7 cellular contexts compared by ENCODE assay signal in genomic region chr16:30367349-30368009, GRCh38. TPM values are rescaled to one million over a fixed set of nuclear protein-coding genes. Genes with fewer than 3 reads are reported as not detected.
DNase-seq lines count a peak whose midpoint lies in the region; FAIRE-seq and TF ChIP-seq lines count a peak whose summit lies in the region.
"Had no signal": no experiment of that assay in that cellular context is flagged by ENCODE, and none has a peak within 500 bp of the region (broad histone marks: within the 10 kb centered on the region; RNA-seq: fewer than 3 reads in every experiment).

No MANE protein-coding gene starts in this region.

- H3K4me2 ChIP-seq in OCI-LY3 (ENCODE audit: low read length) (peak overlapping the region; percentile 99), endothelial cell of umbilical vein (ENCODE audit: insufficient read depth, low read length) (peak overlapping the region; percentile 88)

- H2AFZ ChIP-seq in OCI-LY3 (ENCODE audit: low read depth, low read length) = no peak overlapping the region
- no peak overlapping the region for H2AFZ ChIP-seq in endothelial cell of umbilical vein (ENCODE audit: low read depth, low read length)

- BruUV-seq in endothelial cell of umbilical vein (replicated peaks; lab: Mats Ljungman, UMichigan) = no TSS peak

- H3K4me3 ChIP-seq in OCI-LY3 (ENCODE audit: low read length) = peak overlapping the region; percentile 97
- peak overlapping the region in 2 of 3 experiments; percentile 49 to 70 for H3K4me3 ChIP-seq in endothelial cell of umbilical vein (replicated peaks in 1 of 3; ENCODE audit: insufficient read depth in 1 of 3, low read depth in 1 of 3, low read length in 3 of 3)
- peak overlapping the region in 5 of 7 experiments; percentile 67 to 91 (median 87) for H3K4me3 ChIP-seq in skin epidermis

- CTCF ChIA-PET in endothelial cell of umbilical vein (lab: Charles Lee) = interaction anchor here (3.1 kb wide), 1 partner anchor 42 kb away, joined by 12 read pairs; no protein-coding TSS in a partner anchor

- H3K27me3 ChIP-seq in OCI-LY3 (ENCODE audit: low read depth, low read length) (no peaks in the 10 kb centered on the region), endothelial cell of umbilical vein (ENCODE audit: control insufficient read depth in 2 of 2, insufficient read depth in 2 of 2, low read length in 2 of 2) (no peaks in the 10 kb centered on the region)

- no peaks in the 10 kb centered on the region for H3K9me1 ChIP-seq in endothelial cell of umbilical vein (replicated peaks; ENCODE audit: control insufficient read depth, extremely low read depth, insufficient read depth, low read length)

- H3K36me3 ChIP-seq in OCI-LY3 (replicated peaks; ENCODE audit: low read depth, low read length) (peaks cover 23% of the 10 kb centered on the region), endothelial cell of umbilical vein (ENCODE audit: control insufficient read depth in 2 of 2, extremely low read depth in 1 of 2, insufficient read depth in 2 of 2, low read length in 2 of 2) (peaks cover 6 to 10% of the 10 kb centered on the region in 2 experiments)

- DNase-seq in endothelial cell of umbilical vein (ENCODE audit: low read depth, low spot score) (no peak), KG1 (lab: John Stamatoyannopoulos, UW) (no peak), amniotic stem cell (lab: John Stamatoyannopoulos, UW) (no peak)
- no peak for DNase-seq in effector CD4-positive, alpha-beta T cell
- DNase-seq: stimulated activated CD4-positive, alpha-beta T cell treated with anti-CD3 and anti-CD28 coated beads, Interleukin-2, amount 100 ng/mL, for 24 hours had no signal

- peaks cover 58% of the 10 kb centered on the region for H3K79me2 ChIP-seq in OCI-LY3 (ENCODE audit: low read length)
- H3K79me2 ChIP-seq in endothelial cell of umbilical vein (ENCODE audit: control insufficient read depth, insufficient read depth, low read length) = peaks cover 68% of the 10 kb centered on the region

- dilution Hi-C loops in endothelial cell of umbilical vein (cut with MboI; ENCODE audit: extremely low pct_ligation_motif_present, low sequenced_read_pairs) = no loop called here

- H3K4me1 ChIP-seq in OCI-LY3 (ENCODE audit: low read length) (peaks cover 30% of the 10 kb centered on the region), endothelial cell of umbilical vein (ENCODE audit: control insufficient read depth, extremely low read depth, insufficient read depth, low read length) (peaks cover 24% of the 10 kb centered on the region)

- no peak for FAIRE-seq in endothelial cell of umbilical vein (lab: Jason Lieb, UNC)

- intact Hi-C loops in endothelial cell of umbilical vein (cut with micrococcal nuclease) = no loop called here

- POLR2A ChIA-PET in endothelial cell of umbilical vein (lab: Charles Lee) = no interaction called here

- H4K20me1 ChIP-seq in OCI-LY3 (ENCODE audit: insufficient read depth, low read length) = peaks cover 24% of the 10 kb centered on the region
- H4K20me1 ChIP-seq in endothelial cell of umbilical vein (replicated peaks; ENCODE audit: control insufficient read depth, extremely low read depth, insufficient read depth, low read length) = no peaks in the 10 kb centered on the region

- TF ChIP-seq CTCF in OCI-LY3 (IDR thresholded peaks at IDR 0.05; ENCODE audit: low read depth, low read length) = no peak
- TF ChIP-seq CTCF in endothelial cell of umbilical vein (IDR thresholded peaks at IDR 0.05; ENCODE audit: extremely low read depth in 1 of 2, insufficient read depth in 1 of 2, low read depth in 1 of 2, low read length in 2 of 2) = no peak

- H3K9me3 ChIP-seq in OCI-LY3 (ENCODE audit: insufficient read depth, low read length) (no peaks in the 10 kb centered on the region), endothelial cell of umbilical vein (replicated peaks; ENCODE audit: control insufficient read depth, insufficient read depth, low read length) (no peaks in the 10 kb centered on the region)

- H3K9ac ChIP-seq in OCI-LY3 (ENCODE audit: low read length) (no peak overlapping the region), endothelial cell of umbilical vein (replicated peaks; ENCODE audit: extremely low read depth, insufficient read depth, low read length) (peak overlapping the region; percentile 53)

- TF ChIP-seq POLR2A in endothelial cell of umbilical vein (IDR thresholded peaks at IDR 0.05; ENCODE audit: low read depth, low read length) = no peak

- H3K27ac ChIP-seq in OCI-LY3 (ENCODE audit: low read length) = no peak overlapping the region
- no peak overlapping the region for H3K27ac ChIP-seq in endothelial cell of umbilical vein (ENCODE audit: insufficient read depth, low read depth, low read length)
- peak overlapping the region in 12 of 21 experiments; percentile 14 to 94 (median 86) for H3K27ac ChIP-seq in skin epidermis

TF ChIP-seq in endothelial cell of umbilical vein, 7 proteins besides CTCF, POLR2A, EP300 and RAD21:
- TF ChIP-seq EZH2 (IDR thresholded peaks at IDR 0.05; ENCODE audit: borderline replicate concordance, low read depth, low read length, severe bottlenecking) (no peak), MAX (IDR thresholded peaks at IDR 0.05; ENCODE audit: insufficient read depth, insufficient read length) (no peak), POLR2AphosphoS5 (IDR thresholded peaks at IDR 0.05; ENCODE audit: insufficient read depth, low read depth, low read length) (no peak), MYC (IDR thresholded peaks at IDR 0.05; ENCODE audit: low read depth, low read length) (no peak), GATA2 (IDR thresholded peaks at IDR 0.05; ENCODE audit: insufficient read depth, insufficient read length, low read depth, low read length) (no peak), FOS (IDR thresholded peaks at IDR 0.05; ENCODE audit: borderline replicate concordance, insufficient read depth, low read length) (no peak), JUN (IDR thresholded peaks at IDR 0.05; ENCODE audit: borderline replicate concordance, insufficient read depth, insufficient read length, low read depth) (no peak)

RNA-seq across cellular contexts. Expression of gene TBC1D10B, which starts 2.8 kb away (rescaled TPM):
- total RNA-seq in endothelial cell of umbilical vein = 57.4 and 63.0 TPM in 2 replicates
- 37.0 and 37.1 TPM in 2 replicates for polyA plus RNA-seq in endothelial cell of umbilical vein
- 20.6 and 29.2 TPM in 2 replicates for polyA plus RNA-seq in endothelial cell of umbilical vein (2011; cell fraction: cytosol; rRNA removed)
- polyA plus RNA-seq in endothelial cell of umbilical vein (2011; cell fraction: nucleus; rRNA removed) = 37.8 and 42.1 TPM in 2 replicates
- 34.0 and 36.5 TPM in 2 replicates for polyA plus RNA-seq in endothelial cell of umbilical vein (2012)
- polyA minus RNA-seq in endothelial cell of umbilical vein = 29.9 and 35.0 TPM in 2 replicates
- 23.9 TPM for polyA minus RNA-seq in endothelial cell of umbilical vein (2011; cell fraction: cytosol; rRNA and poly(A)+ RNA removed)
- polyA minus RNA-seq in endothelial cell of umbilical vein (2011; cell fraction: nucleus; rRNA and poly(A)+ RNA removed) = 17.0 and 20.7 TPM in 2 replicates

RNA-seq across cellular contexts. Expression of gene MYL11, which starts 7.1 kb away (rescaled TPM):
- 1.3 TPM in 1 of 2 replicates, not detected in the other for total RNA-seq in endothelial cell of umbilical vein
- not detected in 2 replicates for polyA plus RNA-seq in endothelial cell of umbilical vein
- polyA plus RNA-seq in endothelial cell of umbilical vein (2011; cell fraction: cytosol; rRNA removed) = not detected in 2 replicates
- not detected in 2 replicates for polyA plus RNA-seq in endothelial cell of umbilical vein (2011; cell fraction: nucleus; rRNA removed)
- polyA plus RNA-seq in endothelial cell of umbilical vein (2012) = not detected in 2 replicates
- polyA minus RNA-seq in endothelial cell of umbilical vein = not detected in 2 replicates
- not detected for polyA minus RNA-seq in endothelial cell of umbilical vein (2011; cell fraction: cytosol; rRNA and poly(A)+ RNA removed)
- polyA minus RNA-seq in endothelial cell of umbilical vein (2011; cell fraction: nucleus; rRNA and poly(A)+ RNA removed) = not detected in 2 replicates

RNA-seq across cellular contexts. Expression of gene CD2BP2, which starts 12.4 kb away (rescaled TPM):
- 75.7 and 76.4 TPM in 2 replicates for total RNA-seq in endothelial cell of umbilical vein
- polyA plus RNA-seq in endothelial cell of umbilical vein = 35.3 and 47.2 TPM in 2 replicates
- polyA plus RNA-seq in endothelial cell of umbilical vein (2011; cell fraction: cytosol; rRNA removed) = 48.0 and 56.1 TPM in 2 replicates
- 130 and 138 TPM in 2 replicates for polyA plus RNA-seq in endothelial cell of umbilical vein (2011; cell fraction: nucleus; rRNA removed)
- 52.5 and 59.5 TPM in 2 replicates for polyA plus RNA-seq in endothelial cell of umbilical vein (2012)
- 33.7 and 38.6 TPM in 2 replicates for polyA minus RNA-seq in endothelial cell of umbilical vein
- 11.7 TPM for polyA minus RNA-seq in endothelial cell of umbilical vein (2011; cell fraction: cytosol; rRNA and poly(A)+ RNA removed)
- polyA minus RNA-seq in endothelial cell of umbilical vein (2011; cell fraction: nucleus; rRNA and poly(A)+ RNA removed) = 24.5 and 26.9 TPM in 2 replicates

RNA-seq across cellular contexts. Expression of gene SEPTIN1, which starts 14.9 kb away (rescaled TPM):
- 0.75 and 1.2 TPM in 2 replicates for total RNA-seq in endothelial cell of umbilical vein
- 0.06 and 0.07 TPM in 2 replicates for polyA plus RNA-seq in endothelial cell of umbilical vein
- polyA plus RNA-seq in endothelial cell of umbilical vein (2011; cell fraction: cytosol; rRNA removed) = 0.08 and 0.12 TPM in 2 replicates
- 0.24 and 0.64 TPM in 2 replicates for polyA plus RNA-seq in endothelial cell of umbilical vein (2011; cell fraction: nucleus; rRNA removed)
- polyA plus RNA-seq in endothelial cell of umbilical vein (2012) = 0.50 and 0.55 TPM in 2 replicates
- 0.19 and 0.39 TPM in 2 replicates for polyA minus RNA-seq in endothelial cell of umbilical vein
- not detected for polyA minus RNA-seq in endothelial cell of umbilical vein (2011; cell fraction: cytosol; rRNA and poly(A)+ RNA removed)
- 0.77 TPM in 1 of 2 replicates, not detected in the other for polyA minus RNA-seq in endothelial cell of umbilical vein (2011; cell fraction: nucleus; rRNA and poly(A)+ RNA removed)

RNA-seq across cellular contexts. Expression of gene ZNF48, which starts 27.7 kb away (rescaled TPM):
- 15.1 and 15.3 TPM in 2 replicates for total RNA-seq in endothelial cell of umbilical vein
- 16.1 TPM in 2 replicates for polyA plus RNA-seq in endothelial cell of umbilical vein
- polyA plus RNA-seq in endothelial cell of umbilical vein (2011; cell fraction: cytosol; rRNA removed) = 9.7 and 11.3 TPM in 2 replicates
- polyA plus RNA-seq in endothelial cell of umbilical vein (2011; cell fraction: nucleus; rRNA removed) = 11.7 and 11.8 TPM in 2 replicates
- 9.6 and 13.4 TPM in 2 replicates for polyA plus RNA-seq in endothelial cell of umbilical vein (2012)
- 12.2 and 17.4 TPM in 2 replicates for polyA minus RNA-seq in endothelial cell of umbilical vein
- 6.8 TPM for polyA minus RNA-seq in endothelial cell of umbilical vein (2011; cell fraction: cytosol; rRNA and poly(A)+ RNA removed)
- polyA minus RNA-seq in endothelial cell of umbilical vein (2011; cell fraction: nucleus; rRNA and poly(A)+ RNA removed) = 6.3 and 11.1 TPM in 2 replicates

Comparison
In these comparisons a context has a peak if more than half of its experiments do, and no peak if none do; other contexts are left out.
1. H3K27ac ChIP-seq: peak in skin epidermis (12 of 21); none in OCI-LY3 (single experiment) and endothelial cell of umbilical vein (single experiment).
2. Peak in every context shown above with its lines, with median percentiles within 50 percentile points of each other: H3K4me3 ChIP-seq.